Comparison of ENCODE assay signal across 19 cellular contexts in the genomic region with DNA sequence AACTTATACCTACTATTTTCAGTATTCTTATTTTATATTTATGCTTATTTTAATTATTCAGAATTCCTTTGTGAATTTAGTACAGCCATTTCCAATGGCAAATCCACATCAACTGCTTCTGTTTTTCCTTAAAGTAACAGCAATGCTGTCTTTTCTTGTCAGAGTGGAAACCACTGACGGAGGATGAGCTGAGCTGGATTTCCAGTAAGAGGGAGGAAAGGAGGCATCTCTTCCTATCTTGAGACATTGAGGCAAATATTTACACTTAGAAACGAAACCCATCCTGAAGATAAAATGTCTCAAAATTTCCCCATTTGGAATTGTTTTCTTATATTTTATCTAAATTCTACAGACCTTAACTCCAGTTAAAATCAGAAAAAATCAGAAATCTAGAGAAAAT.
A peak's percentile ranks its signal among the peaks of the same experiment; 100 is the strongest.
DNase-seq lines count a peak whose midpoint lies in the region; ATAC-seq and TF ChIP-seq lines count a peak whose summit lies in the region.
"Had no signal": no experiment of that assay in that cellular context is flagged by ENCODE, and none has a peak within 500 bp of the region (broad histone marks: within the 10 kb centered on the region; RNA-seq: fewer than 3 reads in every experiment).

No MANE protein-coding gene starts in this region.

- H3K9me3 ChIP-seq in heart left ventricle, result peaks cover 0 to 7% (median 2%) of the 10 kb centered on the region in 12 donors
- no peaks in the 10 kb centered on the region for H3K9me3 ChIP-seq in body of pancreas
- H3K9me3 ChIP-seq in lower lobe of right lung, result peaks cover 6% of the 10 kb centered on the region
- H3K9me3 ChIP-seq in thyroid gland, result no peaks in the 10 kb centered on the region

- TF ChIP-seq POLR2A in heart left ventricle (IDR thresholded peaks at IDR 0.05) (no peak), body of pancreas (IDR thresholded peaks at IDR 0.05) (no peak), thyroid gland (IDR thresholded peaks at IDR 0.05) (no peak)

- H3K27ac ChIP-seq in heart left ventricle (peak overlapping the region; percentile 28 to 83 (median 68)), body of pancreas (peak overlapping the region in 3 of 4 donors; percentile 25 to 55 (median 34)), lower lobe of right lung (peak overlapping the region; percentile 54), thyroid gland (peak overlapping the region; percentile 79 to 94 (median 85))
- H3K27ac ChIP-seq: 22Rv1, RWPE1 had no signal

- ATAC-seq in heart left ventricle (no peak), left cardiac atrium (no peak), body of pancreas (no peak), lower lobe of right lung (no peak), HG02938 (IDR thresholded peaks at IDR 0.05; ENCODE audit: unreplicated experiment) (no peak)

- peaks cover 7 to 53% (median 28%) of the 10 kb centered on the region in 12 donors for H3K4me1 ChIP-seq in heart left ventricle
- peaks cover 42% of the 10 kb centered on the region for H3K4me1 ChIP-seq in body of pancreas
- peaks cover 29% of the 10 kb centered on the region for H3K4me1 ChIP-seq in lower lobe of right lung
- H3K4me1 ChIP-seq in thyroid gland, result peaks cover 33 to 43% of the 10 kb centered on the region in 2 donors

- no peak for TF ChIP-seq CTCF in heart left ventricle (IDR thresholded peaks at IDR 0.05)
- no peak for TF ChIP-seq CTCF in body of pancreas (IDR thresholded peaks at IDR 0.05)
- TF ChIP-seq CTCF in lower lobe of right lung (IDR thresholded peaks at IDR 0.05), result no peak
- no peak for TF ChIP-seq CTCF in thyroid gland (IDR thresholded peaks at IDR 0.05)

- H3K4me3 ChIP-seq in heart left ventricle (no peak overlapping the region), body of pancreas (no peak overlapping the region), lower lobe of right lung (no peak overlapping the region), thyroid gland (replicated peaks in 1 of 3) (no peak overlapping the region)

- H3K36me3 ChIP-seq in heart left ventricle, result no peaks in the 10 kb centered on the region
- no peaks in the 10 kb centered on the region for H3K36me3 ChIP-seq in body of pancreas (replicated peaks in 1 of 2; ENCODE audit: insufficient read depth in 1 of 2, low read depth in 2 of 2)
- no peaks in the 10 kb centered on the region for H3K36me3 ChIP-seq in lower lobe of right lung
- no peaks in the 10 kb centered on the region for H3K36me3 ChIP-seq in thyroid gland

- H3K27me3 ChIP-seq in heart left ventricle, result no peaks in the 10 kb centered on the region
- H3K27me3 ChIP-seq in body of pancreas, result no peaks in the 10 kb centered on the region
- H3K27me3 ChIP-seq in lower lobe of right lung (ENCODE audit: low read depth), result no peaks in the 10 kb centered on the region
- H3K27me3 ChIP-seq in thyroid gland, result no peaks in the 10 kb centered on the region

- DNase-seq in heart left ventricle, result no peak
- DNase-seq in left cardiac atrium, result no peak
- no peak for DNase-seq in body of pancreas
- DNase-seq in lower lobe of right lung, result no peak
- no peak for DNase-seq in thyroid gland
- no peak for DNase-seq in NCI-H2196 (lab: John Stamatoyannopoulos, UW; ENCODE audit: unreplicated experiment)
- DNase-seq in OCI-M2 (lab: John Stamatoyannopoulos, UW; ENCODE audit: unreplicated experiment), result no peak
- DNase-seq: Calu3; CD4-positive, alpha-beta memory T cell; DMS53; MV-4-11; NCI-H1417; NCI-H1930; NCI-H2171; NCI-H446 treated with DMSO at 0.1 percent for 48 hours; NK-92 treated with Interleukin-12 subunit alpha and Interleukin-12 subunit beta, amount 100 ng/mL, for 24 hours had no signal

- intact Hi-C loops in heart left ventricle (cut with DNase I), result loop anchor here in 5 of 10 donors (5.0 to 10.0 kb wide), 4 partner anchors 38 to 212 kb away; a partner anchor contains a TSS
- intact Hi-C loops in left cardiac atrium (cut with DNase I), result no loop called here
- intact Hi-C loops in body of pancreas (cut with DNase I), result no loop called here
- intact Hi-C loops in lower lobe of right lung (cut with DNase I), result no loop called here
- intact Hi-C loops in thyroid gland (cut with DNase I), result no loop called here

- 68 to 83% (median 73%) methylated on average over 2 of the region's 2 CpGs for WGBS in heart left ventricle, 4 donors
- 54 to 67% methylated on average over 2 of the region's 2 CpGs for WGBS in body of pancreas, 2 donors
- WGBS in thyroid gland, 2 donors, result 87 to 90% methylated on average over 2 of the region's 2 CpGs

Comparison
In these comparisons a context has a peak if more than half of its experiments do, and no peak if none do; other contexts are left out.
1. H3K27ac ChIP-seq: peak in every context shown above with its lines; median percentile 85 in thyroid gland; 68 in heart left ventricle; 54 in lower lobe of right lung; 34 in body of pancreas.